14 cellular contexts compared by ENCODE assay signal in genomic region chr19:2634228-2634951, GRCh38.
A peak's percentile ranks its signal among the peaks of the same experiment; 100 is the strongest.
DNase-seq lines count a peak whose midpoint lies in the region; ATAC-seq and TF ChIP-seq lines count a peak whose summit lies in the region.
"Had no signal": no experiment of that assay in that cellular context is flagged by ENCODE, and none has a peak within 500 bp of the region (broad histone marks: within the 10 kb centered on the region; RNA-seq: fewer than 3 reads in every experiment).

No MANE protein-coding gene starts in this region.

- DNase-seq in Right ventricle myocardium inferior (ENCODE audit: missing footprints): peak; percentile 86
- DNase-seq in cardiac septum (ENCODE audit: low spot score): no peak
- DNase-seq in esophagus squamous epithelium (lab: John Stamatoyannopoulos, UW): no peak
- no peak for DNase-seq in memory B cell (ENCODE audit: low spot score in 2 of 2)
- DNase-seq in aorta: peak in 1 of 2 donors; percentile 85
- no peak for DNase-seq in chondrocyte (ENCODE audit: low spot score)
- DNase-seq in stimulated activated CD4-positive, alpha-beta T cell treated with anti-CD3 and anti-CD28 coated beads, Interleukin-15, amount 100 ng/mL, for 24 hours: no peak
- DNase-seq: activated CD4-positive, alpha-beta T cell treated with anti-CD3 and anti-CD28 coated beads for 48 hours; activated gamma-delta T cell; hippocampal formation; NCI-H345; SJCRH30; stimulated activated CD4-positive, alpha-beta T cell treated with anti-CD3 and anti-CD28 coated beads, Interleukin-12 subunit alpha, Interleukin-12 subunit beta, amount 100 ng/mL, for 4 hours had no signal

- H3K4me1 Mint-ChIP-seq in memory B cell (peaks cover 54% of the 10 kb centered on the region), chondrocyte (ENCODE audit: low read depth) (peaks cover 17% of the 10 kb centered on the region)

- no peak for TF ChIP-seq POLR2A in esophagus squamous epithelium (IDR thresholded peaks at IDR 0.05)

- H3K27ac ChIP-seq in esophagus squamous epithelium (peak overlapping the region; percentile 46 to 89 (median 79)), aorta (ENCODE audit: low read depth in 1 of 2, low read length in 2 of 2) (peak overlapping the region in 1 of 2 donors; percentile 73)
- H3K27ac ChIP-seq: SJCRH30 had no signal

- H3K27ac Mint-ChIP-seq in memory B cell (peak overlapping the region; percentile 87), chondrocyte (ENCODE audit: unreplicated experiment) (no peak overlapping the region)

- H3K36me3 ChIP-seq in esophagus squamous epithelium: no peaks in the 10 kb centered on the region
- no peaks in the 10 kb centered on the region for H3K36me3 ChIP-seq in aorta (ENCODE audit: control insufficient read depth in 1 of 2, insufficient read depth in 2 of 2, low read length in 1 of 2)
- H3K36me3 ChIP-seq: SJCRH30 had no signal

- H3K4me3 Mint-ChIP-seq in memory B cell (peak overlapping the region; percentile 59), chondrocyte (ENCODE audit: unreplicated experiment) (no peak overlapping the region)

- H3K27me3 ChIP-seq in esophagus squamous epithelium (peaks cover 0 to 7% (median 0%) of the 10 kb centered on the region in 4 donors), aorta (ENCODE audit: control insufficient read depth in 1 of 2, insufficient read depth in 2 of 2, low read length in 1 of 2) (no peaks in the 10 kb centered on the region)
- H3K27me3 ChIP-seq: SJCRH30 had no signal

- H3K36me3 Mint-ChIP-seq in memory B cell: peaks cover 12% of the 10 kb centered on the region
- peaks cover 1% of the 10 kb centered on the region for H3K36me3 Mint-ChIP-seq in chondrocyte (ENCODE audit: low read depth)

- H3K4me3 ChIP-seq in esophagus squamous epithelium (peak overlapping the region in 1 of 4 donors; percentile 50), aorta (ENCODE audit: low read length in 2 of 2) (no peak overlapping the region)
- H3K4me3 ChIP-seq: SJCRH30 had no signal

- peak; percentile 82 for ATAC-seq in Right ventricle myocardium inferior
- ATAC-seq in memory B cell (ENCODE audit: low read depth): no peak
- peak; percentile 37 for ATAC-seq in aorta (ENCODE audit: low FRiP score)
- no peak for ATAC-seq in HG02885 (IDR thresholded peaks at IDR 0.05; ENCODE audit: poor library complexity, unreplicated experiment)

- H3K27me3 Mint-ChIP-seq in memory B cell: no peaks in the 10 kb centered on the region
- H3K27me3 Mint-ChIP-seq in chondrocyte (ENCODE audit: low read depth): no peaks in the 10 kb centered on the region

- TF ChIP-seq CTCF in esophagus squamous epithelium (IDR thresholded peaks at IDR 0.05): no peak
- TF ChIP-seq CTCF in chondrocyte (IDR thresholded peaks at IDR 0.05): no peak

- WGBS in esophagus squamous epithelium, 2 donors: 60 to 64% methylated on average over 12 to 16 of the region's 28 CpGs
- 22% methylated on average over 28 of the region's 28 CpGs for WGBS in aorta, 2 donors

- intact Hi-C loops in Right ventricle myocardium inferior (cut with DNase I) (no loop called here), cardiac septum (cut with DNase I) (no loop called here), esophagus squamous epithelium (cut with DNase I) (no loop called here), aorta (cut with DNase I) (no loop called here)

- H3K4me1 ChIP-seq in esophagus squamous epithelium (peaks cover 8 to 46% (median 18%) of the 10 kb centered on the region in 3 donors), aorta (ENCODE audit: control insufficient read depth in 1 of 2, insufficient read depth in 2 of 2, low read length in 2 of 2) (peaks cover 0 to 3% of the 10 kb centered on the region in 2 donors)
- H3K4me1 ChIP-seq: SJCRH30 had no signal

- H3K9me3 ChIP-seq in esophagus squamous epithelium: peaks cover 0 to 14% (median 8%) of the 10 kb centered on the region in 3 donors
- no peaks in the 10 kb centered on the region for H3K9me3 ChIP-seq in aorta (ENCODE audit: control insufficient read depth, low read length)

- H3K9me3 Mint-ChIP-seq in memory B cell (no peaks in the 10 kb centered on the region), chondrocyte (ENCODE audit: low read depth) (peaks cover 7% of the 10 kb centered on the region)

Comparison
In these comparisons a context has a peak if more than half of its experiments do, and no peak if none do; other contexts are left out.
1. ATAC-seq: peak in Right ventricle myocardium inferior (single experiment) and aorta (single experiment); none in memory B cell (single experiment) and HG02885 (single experiment).